8 cellular contexts compared by ENCODE assay signal in genomic region chr9:5510360-5510931, GRCh38. TPM values are rescaled to one million over a fixed set of nuclear protein-coding genes. Genes with fewer than 3 reads are reported as not detected.
DNase-seq lines count a peak whose midpoint lies in the region; ATAC-seq, FAIRE-seq and TF ChIP-seq lines count a peak whose summit lies in the region.

Gene PDCD1LG2 (plus strand): TSS chr9:5510531. CDS start chr9:5522547, 12,016 bp downstream.

- H3K27ac ChIP-seq in A549 (peak within 1 kb of the TSS; percentile 62 to 81), skin epidermis (peak within 1 kb of the TSS in 20 of 21 experiments; percentile 39 to 87 (median 76))

- TF ChIP-seq POLR2A in A549 (IDR thresholded peaks at IDR 0.05; ENCODE audit: low read length) = no peak

- H3K4me1 ChIP-seq in A549 = peaks cover 24% of the 10 kb centered on the region

- FAIRE-seq in A549 (lab: Jason Lieb, UNC) = no peak

- no peak for TF ChIP-seq RAD21 in A549 (conservative IDR thresholded peaks at IDR 0.05 in 1 of 2, IDR thresholded peaks at IDR 0.05 in 1 of 2)

- POLR2A ChIA-PET in A549 (lab: Yijun Ruan, JAX) = interaction anchor here (1.4 to 2.2 kb wide), 3 partner anchors 17 to 73 kb away, joined by 3 to 6 read pairs (median 5); partner anchors contain the start of genes CD274 and PLGRKT

- peak; percentile 49 to 51; a peak in 3 of 6 replicates for ATAC-seq in A549
- ATAC-seq in GM18907 (IDR thresholded peaks at IDR 0.05; ENCODE audit: unreplicated experiment) = peak; percentile 71
- ATAC-seq in HG03095 (IDR thresholded peaks at IDR 0.05; ENCODE audit: unreplicated experiment) = peak; percentile 77

- WGBS in A549 (ENCODE audit: missing lambda C conversion rate) = 27% methylated on average over 4 of the region's 4 CpGs

- H3K4me3 ChIP-seq in A549 (no peak within 1 kb of the TSS), foreskin fibroblast (ENCODE audit: low read depth in 1 of 2, low read length in 2 of 2) (peak within 1 kb of the TSS; percentile 48 to 59), skin epidermis (peak within 1 kb of the TSS in 5 of 7 experiments; percentile 11 to 31 (median 22))

- DNase-seq in A549 (ENCODE audit: low read depth in 1 of 2, low spot score in 1 of 2) = no peak
- peak; percentile 28 to 31 for DNase-seq in activated CD4-positive, alpha-beta T cell treated with anti-CD3 and anti-CD28 coated beads, Interleukin-2, amount 50 U/mL, for 4 hours
- peak; percentile 72 to 84 for DNase-seq in foreskin fibroblast
- no peak for DNase-seq in cerebellum (ENCODE audit: low spot score)
- DNase-seq in NCI-H1694 (lab: John Stamatoyannopoulos, UW) = no peak

- H3K9me3 ChIP-seq in A549 = no peaks in the 10 kb centered on the region

- CTCF ChIA-PET in A549 (lab: Yijun Ruan, JAX) = interaction anchor here (0.6 to 2.6 kb wide), 9 partner anchors 11 to 526 kb away, joined by 3 to 13 read pairs (median 4); partner anchors contain the start of genes CD274 and JAK2

- TF ChIP-seq CTCF in A549 (IDR thresholded peaks at IDR 0.05) = no peak
- no peak for TF ChIP-seq CTCF in foreskin fibroblast (IDR thresholded peaks at IDR 0.05; ENCODE audit: low read depth, low read length)

- H3K4me2 ChIP-seq in A549 = peak within 1 kb of the TSS; percentile 59

- no peak for TF ChIP-seq EP300 in A549 (IDR thresholded peaks at IDR 0.05)

TF ChIP-seq in A549, 52 proteins besides CTCF, POLR2A, EP300 and RAD21:
- TF ChIP-seq SMC3 (IDR thresholded peaks at IDR 0.05) (no peak), KDM1A (IDR thresholded peaks at IDR 0.05; ENCODE audit: low read depth) (no peak), CHD4 (IDR thresholded peaks at IDR 0.05; ENCODE audit: borderline replicate concordance) (no peak), SREBF2 (IDR thresholded peaks at IDR 0.05) (no peak), EHMT2 (IDR thresholded peaks at IDR 0.05; ENCODE audit: low read depth) (no peak), NR3C1 (IDR thresholded peaks at IDR 0.05) (no peak), ZFP36 (IDR thresholded peaks at IDR 0.05; ENCODE audit: borderline replicate concordance, partially characterized antibody) (no peak), HES2 (IDR thresholded peaks at IDR 0.05) (no peak)

RNA-seq across cellular contexts. Expression of gene PDCD1LG2, which starts in this region (rescaled TPM):
- 0.46 and 0.53 TPM in 2 replicates for polyA plus RNA-seq in A549 (2011; rRNA removed)
- polyA plus RNA-seq in A549 (2012; cell fraction: cytosol; rRNA removed) = 0.11 and 0.17 TPM in 2 replicates
- polyA plus RNA-seq in A549 (2012; cell fraction: nucleus; rRNA removed) = 0.13 and 0.17 TPM in 2 replicates
- polyA plus RNA-seq in A549 (2017; fragmentation: RNase III; extraction: RNeasy Plus Mini Kit Qiagen cat#74134 plus additional on column Dnase treatment) = 0.53 to 0.82 TPM (median 0.79 TPM) in 3 replicates
- polyA minus RNA-seq in A549 (2011; rRNA and poly(A)+ RNA removed) = 0.41 and 0.49 TPM in 2 replicates
- total RNA-seq in cerebellum = 0.09 TPM

Comparison
In these comparisons a context has a peak if more than half of its experiments do, and no peak if none do; other contexts are left out.
1. Peak in ATAC-seq, H3K27ac ChIP-seq and H3K4me2 ChIP-seq in A549; RNA of the gene not detected or under 1 TPM.
2. DNase-seq: peak in activated CD4-positive, alpha-beta T cell treated with anti-CD3 and anti-CD28 coated beads, Interleukin-2, amount 50 U/mL, for 4 hours (2 of 2) and foreskin fibroblast (2 of 2); none in A549 (0 of 2), cerebellum (single experiment) and NCI-H1694 (single experiment).
3. Peak in every context shown above with its lines, with median percentiles within 50 percentile points of each other: ATAC-seq.